In genomic region chr2:189552334-189552990, GRCh38 we compare ENCODE assay signal across 14 cellular contexts. TPM values are rescaled to one million over a fixed set of nuclear protein-coding genes. Genes with fewer than 3 reads are reported as not detected.
DNase-seq lines count a peak whose midpoint lies in the region; ATAC-seq and TF ChIP-seq lines count a peak whose summit lies in the region.
"Had no signal": no experiment of that assay in that cellular context is flagged by ENCODE, and none has a peak within 500 bp of the region (broad histone marks: within the 10 kb centered on the region; RNA-seq: fewer than 3 reads in every experiment).

No MANE protein-coding gene starts in this region.

- TF ChIP-seq CTCF in body of pancreas (IDR thresholded peaks at IDR 0.05) = no peak
- no peak for TF ChIP-seq CTCF in upper lobe of right lung (IDR thresholded peaks at IDR 0.05)
- no peak for TF ChIP-seq CTCF in PC-9 (conservative IDR thresholded peaks at IDR 0.05)

- H3K9me3 ChIP-seq in body of pancreas (no peaks in the 10 kb centered on the region), neuron (ENCODE audit: low read length) (no peaks in the 10 kb centered on the region), upper lobe of right lung (no peaks in the 10 kb centered on the region), PC-9 (ENCODE audit: insufficient read depth, low read depth) (no peaks in the 10 kb centered on the region)

- 3 to 9% methylated on average over 6 of the region's 6 CpGs for WGBS in body of pancreas, 2 donors

- H3K4me3 ChIP-seq in body of pancreas (no peak overlapping the region), neuron (ENCODE audit: low read length) (no peak overlapping the region), upper lobe of right lung (no peak overlapping the region), PC-9 (no peak overlapping the region)

- DNase-seq in body of pancreas (no peak), Right ventricle myocardium superior (no peak), upper lobe of right lung (no peak), NCI-H2029 (lab: John Stamatoyannopoulos, UW) (no peak), PC-9 (no peak)
- no peak for DNase-seq in activated CD8-positive, alpha-beta memory T cell treated with anti-CD3 and anti-CD28 coated beads, Interleukin-2, amount 50 U/mL, for 4 hours
- DNase-seq: activated CD8-positive, alpha-beta T cell treated with anti-CD3 and anti-CD28 coated beads for 36 hours; activated effector memory CD4-positive, alpha-beta T cell treated with Interleukin-2 at 50 U/mL for 16 hours; NCI-H1930; NCI-H69; occipital lobe; stimulated activated CD8-positive, alpha-beta memory T cell treated with anti-CD3 and anti-CD28 coated beads, Interleukin-4, amount 100 ng/mL, for 48 hours; T-helper 9 cell had no signal

- peaks cover 10% of the 10 kb centered on the region; the same call in 1 of the 2 replicates for H3F3A ChIP-seq in PC-9 (ENCODE audit: insufficient read depth, low read depth)

- no peak overlapping the region for H3K4me2 ChIP-seq in PC-9

- no peaks in the 10 kb centered on the region for H4K20me1 ChIP-seq in PC-9 (ENCODE audit: insufficient read depth)

- ATAC-seq in body of pancreas (peak; percentile 75), Right ventricle myocardium superior (ENCODE audit: poor library complexity) (peak; percentile 76), upper lobe of right lung (no peak)
- ATAC-seq: activated CD8-positive, alpha-beta T cell treated with anti-CD3 and anti-CD28 coated beads for 36 hours had no signal

- intact Hi-C loops in body of pancreas (cut with DNase I) = loop anchor here (10.0 kb wide), 1 partner anchor 108 kb away; the partner anchor contains the start of gene WDR75
- intact Hi-C loops in Right ventricle myocardium superior (cut with DNase I) = no loop called here
- intact Hi-C loops in upper lobe of right lung (cut with DNase I) = no loop called here
- intact Hi-C loops in PC-9 (cut with micrococcal nuclease; ENCODE audit: unreplicated experiment) = loop anchor here (2.0 kb wide), 1 partner anchor 74 kb away; no protein-coding TSS in a partner anchor

- no peaks in the 10 kb centered on the region for H3K79me2 ChIP-seq in PC-9 (ENCODE audit: low read depth)

- H3K4me1 ChIP-seq in body of pancreas = peaks cover 42% of the 10 kb centered on the region
- no peaks in the 10 kb centered on the region for H3K4me1 ChIP-seq in neuron (ENCODE audit: insufficient read depth, low read length)
- H3K4me1 ChIP-seq in upper lobe of right lung = peaks cover 40% of the 10 kb centered on the region
- H3K4me1 ChIP-seq in PC-9 (replicated peaks; ENCODE audit: insufficient read depth) = peaks cover 22% of the 10 kb centered on the region

- TF ChIP-seq POLR2A in body of pancreas (IDR thresholded peaks at IDR 0.05) = no peak

- H3K9me2 ChIP-seq in PC-9 (ENCODE audit: insufficient read depth) = no peaks in the 10 kb centered on the region

- no TSS peak for BruUV-seq in PC-9 (replicated peaks; lab: Mats Ljungman, UMichigan)

- H3K36me3 ChIP-seq in body of pancreas (replicated peaks in 1 of 2; ENCODE audit: insufficient read depth in 1 of 2, low read depth in 2 of 2) (no peaks in the 10 kb centered on the region), neuron (ENCODE audit: insufficient read depth, low read length) (no peaks in the 10 kb centered on the region), upper lobe of right lung (no peaks in the 10 kb centered on the region), PC-9 (ENCODE audit: low read depth) (no peaks in the 10 kb centered on the region)

- POLR2A ChIA-PET in PC-9 (lab: Charles Lee; ENCODE audit: unreplicated experiment) = no interaction called here

- CTCF ChIA-PET in PC-9 (lab: Charles Lee) = no interaction called here

- H2AFZ ChIP-seq in neuron (ENCODE audit: low read depth, low read length) (peak overlapping the region; percentile 34), PC-9 (no peak overlapping the region)

- H3K27me3 ChIP-seq in body of pancreas = no peaks in the 10 kb centered on the region
- H3K27me3 ChIP-seq in neuron (ENCODE audit: insufficient read depth, low read length) = no peaks in the 10 kb centered on the region
- no peaks in the 10 kb centered on the region for H3K27me3 ChIP-seq in upper lobe of right lung
- no peaks in the 10 kb centered on the region for H3K27me3 ChIP-seq in PC-9 (ENCODE audit: insufficient read depth, low read depth)

- peak overlapping the region; percentile 33 to 71 (median 40) for H3K27ac ChIP-seq in body of pancreas
- H3K27ac ChIP-seq in upper lobe of right lung = peak overlapping the region; percentile 70
- no peak overlapping the region for H3K27ac ChIP-seq in PC-9

RNA-seq across cellular contexts. Expression of gene SLC40A1, which starts 28.1 kb away (rescaled TPM):
- 10 to 100 TPM; 30.3 to 61.2 TPM for total RNA-seq in body of pancreas
- total RNA-seq in Right ventricle myocardium superior = 48.2 TPM
- total RNA-seq in upper lobe of right lung = 169 TPM
- total RNA-seq in PC-9 (2021) = 8.0 and 8.2 TPM in 2 replicates

Comparison
In these comparisons a context has a peak if more than half of its experiments do, and no peak if none do; other contexts are left out.
1. intact Hi-C loops: an anchor here in body of pancreas (10.0 kb wide) and PC-9 (2.0 kb wide); none called in Right ventricle myocardium superior and upper lobe of right lung.